In genomic region chr1:203678943-203679661, GRCh38 we compare ENCODE assay signal across 1 cellular context.
TF ChIP-seq lines count a peak whose summit lies in the region.

No MANE protein-coding gene starts in this region.

TF ChIP-seq in H1, 55 proteins besides CTCF, POLR2A, EP300 and RAD21:
- TF ChIP-seq ASH2L (IDR thresholded peaks at IDR 0.05; ENCODE audit: low read length) (no peak), CBX8 (IDR thresholded peaks at IDR 0.05; ENCODE audit: borderline replicate concordance, low read depth, low read length) (no peak), TAF1 (IDR thresholded peaks at IDR 0.05; ENCODE audit: low read depth, low read length) (no peak), TAF7 (optimal IDR thresholded peaks at IDR 0.05; ENCODE audit: borderline replicate concordance, low read depth, low read length) (no peak), EZH2 (IDR thresholded peaks at IDR 0.05; ENCODE audit: low read depth, low read length, severe bottlenecking) (no peak), CHD1 (IDR thresholded peaks at IDR 0.05; ENCODE audit: low read depth, low read length) (no peak), ZNF274 (IDR thresholded peaks at IDR 0.05; ENCODE audit: borderline replicate concordance, extremely low read depth, low read length) (no peak), GTF2F1 (IDR thresholded peaks at IDR 0.05; ENCODE audit: borderline replicate concordance, low read depth, low read length) (no peak), SIX5 (IDR thresholded peaks at IDR 0.05; ENCODE audit: low read depth, low read length) (no peak), JUN (IDR thresholded peaks at IDR 0.05; ENCODE audit: low read depth, low read length) (no peak), HDAC6 (IDR thresholded peaks at IDR 0.05; ENCODE audit: low read depth, low read length) (no peak), KDM1A (IDR thresholded peaks at IDR 0.05; ENCODE audit: borderline replicate concordance, low read length) (no peak)
- TF ChIP-seq, protein P1, sequence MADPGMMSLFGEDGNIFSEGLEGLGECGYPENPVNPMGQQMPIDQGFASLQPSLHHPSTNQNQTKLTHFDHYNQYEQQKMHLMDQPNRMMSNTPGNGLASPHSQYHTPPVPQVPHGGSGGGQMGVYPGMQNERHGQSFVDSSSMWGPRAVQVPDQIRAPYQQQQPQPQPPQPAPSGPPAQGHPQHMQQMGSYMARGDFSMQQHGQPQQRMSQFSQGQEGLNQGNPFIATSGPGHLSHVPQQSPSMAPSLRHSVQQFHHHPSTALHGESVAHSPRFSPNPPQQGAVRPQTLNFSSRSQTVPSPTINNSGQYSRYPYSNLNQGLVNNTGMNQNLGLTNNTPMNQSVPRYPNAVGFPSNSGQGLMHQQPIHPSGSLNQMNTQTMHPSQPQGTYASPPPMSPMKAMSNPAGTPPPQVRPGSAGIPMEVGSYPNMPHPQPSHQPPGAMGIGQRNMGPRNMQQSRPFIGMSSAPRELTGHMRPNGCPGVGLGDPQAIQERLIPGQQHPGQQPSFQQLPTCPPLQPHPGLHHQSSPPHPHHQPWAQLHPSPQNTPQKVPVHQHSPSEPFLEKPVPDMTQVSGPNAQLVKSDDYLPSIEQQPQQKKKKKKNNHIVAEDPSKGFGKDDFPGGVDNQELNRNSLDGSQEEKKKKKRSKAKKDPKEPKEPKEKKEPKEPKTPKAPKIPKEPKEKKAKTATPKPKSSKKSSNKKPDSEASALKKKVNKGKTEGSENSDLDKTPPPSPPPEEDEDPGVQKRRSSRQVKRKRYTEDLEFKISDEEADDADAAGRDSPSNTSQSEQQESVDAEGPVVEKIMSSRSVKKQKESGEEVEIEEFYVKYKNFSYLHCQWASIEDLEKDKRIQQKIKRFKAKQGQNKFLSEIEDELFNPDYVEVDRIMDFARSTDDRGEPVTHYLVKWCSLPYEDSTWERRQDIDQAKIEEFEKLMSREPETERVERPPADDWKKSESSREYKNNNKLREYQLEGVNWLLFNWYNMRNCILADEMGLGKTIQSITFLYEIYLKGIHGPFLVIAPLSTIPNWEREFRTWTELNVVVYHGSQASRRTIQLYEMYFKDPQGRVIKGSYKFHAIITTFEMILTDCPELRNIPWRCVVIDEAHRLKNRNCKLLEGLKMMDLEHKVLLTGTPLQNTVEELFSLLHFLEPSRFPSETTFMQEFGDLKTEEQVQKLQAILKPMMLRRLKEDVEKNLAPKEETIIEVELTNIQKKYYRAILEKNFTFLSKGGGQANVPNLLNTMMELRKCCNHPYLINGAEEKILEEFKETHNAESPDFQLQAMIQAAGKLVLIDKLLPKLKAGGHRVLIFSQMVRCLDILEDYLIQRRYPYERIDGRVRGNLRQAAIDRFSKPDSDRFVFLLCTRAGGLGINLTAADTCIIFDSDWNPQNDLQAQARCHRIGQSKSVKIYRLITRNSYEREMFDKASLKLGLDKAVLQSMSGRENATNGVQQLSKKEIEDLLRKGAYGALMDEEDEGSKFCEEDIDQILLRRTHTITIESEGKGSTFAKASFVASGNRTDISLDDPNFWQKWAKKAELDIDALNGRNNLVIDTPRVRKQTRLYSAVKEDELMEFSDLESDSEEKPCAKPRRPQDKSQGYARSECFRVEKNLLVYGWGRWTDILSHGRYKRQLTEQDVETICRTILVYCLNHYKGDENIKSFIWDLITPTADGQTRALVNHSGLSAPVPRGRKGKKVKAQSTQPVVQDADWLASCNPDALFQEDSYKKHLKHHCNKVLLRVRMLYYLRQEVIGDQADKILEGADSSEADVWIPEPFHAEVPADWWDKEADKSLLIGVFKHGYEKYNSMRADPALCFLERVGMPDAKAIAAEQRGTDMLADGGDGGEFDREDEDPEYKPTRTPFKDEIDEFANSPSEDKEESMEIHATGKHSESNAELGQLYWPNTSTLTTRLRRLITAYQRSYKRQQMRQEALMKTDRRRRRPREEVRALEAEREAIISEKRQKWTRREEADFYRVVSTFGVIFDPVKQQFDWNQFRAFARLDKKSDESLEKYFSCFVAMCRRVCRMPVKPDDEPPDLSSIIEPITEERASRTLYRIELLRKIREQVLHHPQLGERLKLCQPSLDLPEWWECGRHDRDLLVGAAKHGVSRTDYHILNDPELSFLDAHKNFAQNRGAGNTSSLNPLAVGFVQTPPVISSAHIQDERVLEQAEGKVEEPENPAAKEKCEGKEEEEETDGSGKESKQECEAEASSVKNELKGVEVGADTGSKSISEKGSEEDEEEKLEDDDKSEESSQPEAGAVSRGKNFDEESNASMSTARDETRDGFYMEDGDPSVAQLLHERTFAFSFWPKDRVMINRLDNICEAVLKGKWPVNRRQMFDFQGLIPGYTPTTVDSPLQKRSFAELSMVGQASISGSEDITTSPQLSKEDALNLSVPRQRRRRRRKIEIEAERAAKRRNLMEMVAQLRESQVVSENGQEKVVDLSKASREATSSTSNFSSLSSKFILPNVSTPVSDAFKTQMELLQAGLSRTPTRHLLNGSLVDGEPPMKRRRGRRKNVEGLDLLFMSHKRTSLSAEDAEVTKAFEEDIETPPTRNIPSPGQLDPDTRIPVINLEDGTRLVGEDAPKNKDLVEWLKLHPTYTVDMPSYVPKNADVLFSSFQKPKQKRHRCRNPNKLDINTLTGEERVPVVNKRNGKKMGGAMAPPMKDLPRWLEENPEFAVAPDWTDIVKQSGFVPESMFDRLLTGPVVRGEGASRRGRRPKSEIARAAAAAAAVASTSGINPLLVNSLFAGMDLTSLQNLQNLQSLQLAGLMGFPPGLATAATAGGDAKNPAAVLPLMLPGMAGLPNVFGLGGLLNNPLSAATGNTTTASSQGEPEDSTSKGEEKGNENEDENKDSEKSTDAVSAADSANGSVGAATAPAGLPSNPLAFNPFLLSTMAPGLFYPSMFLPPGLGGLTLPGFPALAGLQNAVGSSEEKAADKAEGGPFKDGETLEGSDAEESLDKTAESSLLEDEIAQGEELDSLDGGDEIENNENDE (IDR thresholded peaks at IDR 0.05; ENCODE audit: insufficient replicate concordance, low read length), result no peak
